In genomic region chr2:148553332-148553887, GRCh38 we compare ENCODE assay signal across 12 cellular contexts.
DNase-seq lines count a peak whose midpoint lies in the region; ATAC-seq and TF ChIP-seq lines count a peak whose summit lies in the region.
"Had no signal": no experiment of that assay in that cellular context is flagged by ENCODE, and none has a peak within 500 bp of the region (broad histone marks: within the 10 kb centered on the region; RNA-seq: fewer than 3 reads in every experiment).

No MANE protein-coding gene starts in this region.

- H3K36me3 ChIP-seq in heart right ventricle (no peaks in the 10 kb centered on the region), lung (ENCODE audit: control insufficient read depth in 2 of 2, insufficient read depth in 2 of 2, low read length in 2 of 2) (no peaks in the 10 kb centered on the region), upper lobe of right lung (no peaks in the 10 kb centered on the region), SJCRH30 (no peaks in the 10 kb centered on the region)

- H3K27me3 ChIP-seq in heart right ventricle (no peaks in the 10 kb centered on the region), lung (ENCODE audit: control insufficient read depth, insufficient read depth) (no peaks in the 10 kb centered on the region), upper lobe of right lung (no peaks in the 10 kb centered on the region), SJCRH30 (no peaks in the 10 kb centered on the region)

- H3K36me3 Mint-ChIP-seq in T-helper 17 cell (ENCODE audit: low read depth), result no peaks in the 10 kb centered on the region

- H3K27ac Mint-ChIP-seq in T-helper 17 cell, result no peak overlapping the region

- H3K9me3 ChIP-seq in heart right ventricle (peaks cover 0 to 5% (median 0%) of the 10 kb centered on the region in 11 donors), T-helper 17 cell (ENCODE audit: control insufficient read depth, low read length, poor library complexity, severe bottlenecking) (no peaks in the 10 kb centered on the region), lung (ENCODE audit: control insufficient read depth in 2 of 2, insufficient read depth in 1 of 2, low read length in 1 of 2) (peaks cover 0 to 2% of the 10 kb centered on the region in 2 donors), upper lobe of right lung (no peaks in the 10 kb centered on the region), SJCRH30 (replicated peaks) (no peaks in the 10 kb centered on the region)

- 82 to 85% methylated on average over 7 of the region's 7 CpGs for WGBS in heart right ventricle, 2 donors
- 70 to 80% methylated on average over 7 of the region's 7 CpGs for WGBS in lung, 2 donors

- H3K4me1 ChIP-seq in heart right ventricle, result peaks cover 0 to 11% (median 4%) of the 10 kb centered on the region in 9 donors
- H3K4me1 ChIP-seq in lung (ENCODE audit: control insufficient read depth in 2 of 2, insufficient read depth in 2 of 2, low read length in 2 of 2), result no peaks in the 10 kb centered on the region
- H3K4me1 ChIP-seq in upper lobe of right lung, result no peaks in the 10 kb centered on the region
- H3K4me1 ChIP-seq in SJCRH30, result peaks cover 7% of the 10 kb centered on the region; the same call in 1 of the 2 replicates

- no peaks in the 10 kb centered on the region for H3K27me3 Mint-ChIP-seq in T-helper 17 cell

- peak overlapping the region in 1 of 10 donors; percentile 69 for H3K27ac ChIP-seq in heart right ventricle
- no peak overlapping the region for H3K27ac ChIP-seq in lung (ENCODE audit: low read depth in 1 of 2, low read length in 1 of 2)
- peak overlapping the region; percentile 28 for H3K27ac ChIP-seq in upper lobe of right lung
- no peak overlapping the region for H3K27ac ChIP-seq in SJCRH30
- H3K27ac ChIP-seq: VCaP had no signal

- CTCF ChIA-PET in GM10248 (lab: Yijun Ruan, JAX), result interaction anchor here (1.0 to 3.8 kb wide), 8 partner anchors 8 to 563 kb away, joined by 3 to 19 read pairs (median 4); no protein-coding TSS in a partner anchor

- no peak for DNase-seq in heart right ventricle
- no peak for DNase-seq in Right ventricle myocardium inferior (ENCODE audit: missing footprints)
- no peak for DNase-seq in T-helper 17 cell
- DNase-seq in lung (ENCODE audit: low spot score), result no peak
- no peak for DNase-seq in upper lobe of right lung
- DNase-seq in SJCRH30, result no peak
- DNase-seq in GM10248 (ENCODE audit: extremely low spot score), result no peak
- DNase-seq in NK-92 (lab: John Stamatoyannopoulos, UW; ENCODE audit: unreplicated experiment), result no peak
- DNase-seq: Calu3, substantia nigra had no signal

- no peak overlapping the region for H3K4me3 Mint-ChIP-seq in T-helper 17 cell

- no peak for ATAC-seq in heart right ventricle
- ATAC-seq in Right ventricle myocardium inferior, result no peak
- ATAC-seq in T-helper 17 cell, result peak; percentile 57
- no peak for ATAC-seq in lung (ENCODE audit: insufficient read depth, low FRiP score)
- ATAC-seq in upper lobe of right lung, result no peak
- ATAC-seq: esophagus mucosa had no signal

- intact Hi-C loops in heart right ventricle (cut with DNase I), result no loop called here
- intact Hi-C loops in Right ventricle myocardium inferior (cut with DNase I), result no loop called here
- intact Hi-C loops in upper lobe of right lung (cut with DNase I), result no loop called here

- H3K4me3 ChIP-seq in heart right ventricle (peak overlapping the region in 7 of 10 donors; percentile 31 to 58 (median 43)), lung (peak overlapping the region; percentile 5), upper lobe of right lung (peak overlapping the region; percentile 49), SJCRH30 (no peak overlapping the region)

- TF ChIP-seq CTCF in heart right ventricle (IDR thresholded peaks at IDR 0.05) (no peak), lung (IDR thresholded peaks at IDR 0.05; ENCODE audit: control extremely low read depth, extremely low read depth) (no peak), upper lobe of right lung (IDR thresholded peaks at IDR 0.05) (no peak), GM10248 (IDR thresholded peaks at IDR 0.05; ENCODE audit: control extremely low read depth, extremely low read depth, low read depth, missing control alignments) (no peak)

- POLR2A ChIA-PET in GM10248 (lab: Yijun Ruan, JAX), result no interaction called here

- H3K4me1 Mint-ChIP-seq in T-helper 17 cell, result peaks cover 3% of the 10 kb centered on the region
